In the genomic region with DNA sequence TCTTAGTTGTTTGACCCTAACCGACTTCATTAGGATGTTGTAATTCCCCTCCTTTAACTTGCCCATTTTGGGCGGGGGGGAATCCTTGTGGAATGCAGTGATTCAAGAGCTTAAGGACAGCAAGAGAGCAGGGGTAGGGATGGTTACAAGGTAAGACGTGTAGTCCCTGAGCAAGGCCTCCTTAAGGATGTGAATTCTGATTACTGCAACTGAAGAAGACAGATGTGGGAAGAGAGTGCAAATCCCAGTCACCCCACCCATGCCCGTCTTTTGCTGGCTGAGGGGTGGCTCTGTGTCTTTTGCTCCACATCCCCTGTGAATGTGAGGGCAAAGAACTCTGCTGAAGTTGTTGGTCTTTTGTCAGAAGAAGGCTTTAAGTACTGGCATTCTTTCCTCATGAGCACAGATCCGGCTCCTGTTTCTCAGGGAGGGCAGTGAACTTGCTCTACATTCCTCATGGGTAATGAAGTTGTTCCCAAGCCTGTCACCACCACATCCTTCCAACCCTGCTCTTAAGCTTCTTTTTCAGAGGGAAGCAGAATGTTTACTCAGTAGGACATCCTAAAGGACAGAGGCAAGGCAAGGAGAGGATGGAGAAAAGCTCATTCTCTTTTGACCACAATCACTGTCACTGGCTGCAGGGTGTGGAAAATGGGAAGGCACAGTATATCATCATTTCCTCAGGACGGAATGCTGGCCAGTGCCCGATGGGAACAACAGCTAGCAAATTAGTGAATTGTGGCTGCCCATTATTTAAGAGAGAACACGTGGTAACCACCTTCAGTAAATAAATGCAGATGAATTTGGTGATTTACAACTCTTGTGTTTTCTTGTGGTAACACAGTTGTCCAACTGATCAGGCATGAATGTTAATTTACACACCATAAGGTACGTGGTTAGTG, we compare ENCODE assay signal across 11 cellular contexts.
DNase-seq lines count a peak whose midpoint lies in the region; ATAC-seq, FAIRE-seq and TF ChIP-seq lines count a peak whose summit lies in the region.
"Had no signal": no experiment of that assay in that cellular context is flagged by ENCODE, and none has a peak within 500 bp of the region (broad histone marks: within the 10 kb centered on the region; RNA-seq: fewer than 3 reads in every experiment).

No MANE protein-coding gene starts in this region.

- no peak overlapping the region for H3K27ac ChIP-seq in liver (ENCODE audit: low read depth in 1 of 2, low read length in 2 of 2)
- H3K27ac ChIP-seq in HepG2 (ENCODE audit: extremely low read length, insufficient read depth, low read length), result no peak overlapping the region
- H3K27ac ChIP-seq in lower lobe of right lung, result peak overlapping the region; percentile 15
- no peak overlapping the region for H3K27ac ChIP-seq in dorsolateral prefrontal cortex

- no peaks in the 10 kb centered on the region for H3K9me3 ChIP-seq in liver (ENCODE audit: control insufficient read depth in 4 of 4, low read length in 3 of 4)
- H3K9me3 ChIP-seq in HepG2 (ENCODE audit: low read length), result no peaks in the 10 kb centered on the region
- no peaks in the 10 kb centered on the region for H3K9me3 ChIP-seq in lower lobe of right lung
- H3K9me3 ChIP-seq: BLaER1 treated with 17β-estradiol and CSF1 and Interleukin-3, amounts not matched to agents 10 nM and 100 nM had no signal

- no peaks in the 10 kb centered on the region for H3K9me3 Mint-ChIP-seq in endothelial cell (ENCODE audit: unreplicated experiment)

- H3K27me3 Mint-ChIP-seq in endothelial cell (ENCODE audit: unreplicated experiment), result no peaks in the 10 kb centered on the region

- no peak for FAIRE-seq in HepG2 (lab: Jason Lieb, UNC)

- H3K9ac ChIP-seq in liver (ENCODE audit: low read depth in 1 of 2, low read length in 2 of 2) (no peak overlapping the region), HepG2 (ENCODE audit: insufficient read depth, low read depth, low read length) (no peak overlapping the region)
- H3K9ac ChIP-seq: BLaER1 treated with 17β-estradiol and CSF1 and Interleukin-3, amounts not matched to agents 10 nM and 100 nM had no signal

- no peak overlapping the region for H2AFZ ChIP-seq in HepG2 (ENCODE audit: low read length)

- DNase-seq in HepG2 (ENCODE audit: low spot score), result no peak
- peak; percentile 15 for DNase-seq in endothelial cell (ENCODE audit: low spot score)
- DNase-seq in lower lobe of right lung, result no peak
- no peak for DNase-seq in dorsolateral prefrontal cortex
- no peak for DNase-seq in stimulated activated naive CD8-positive, alpha-beta T cell treated with anti-CD3 and anti-CD28 coated beads, Interleukin-15, Interleukin-2, amounts not matched to agents 100 U/mL and 50 U/mL, for 24 hours
- DNase-seq in activated effector memory CD4-positive, alpha-beta T cell treated with Interleukin-2 at 50 U/mL for 16 hours, result no peak
- DNase-seq in stimulated activated CD4-positive, alpha-beta T cell treated with anti-CD3 and anti-CD28 coated beads, Interleukin-12 subunit alpha, Interleukin-12 subunit beta, amount 100 ng/mL, for 4 hours, result no peak
- DNase-seq: NCI-H526; stimulated activated CD4-positive, alpha-beta T cell treated with anti-CD3 and anti-CD28 coated beads, Interleukin-4, amount 100 ng/mL, for 24 hours had no signal

- in situ Hi-C loops in HepG2 (cut with HindIII; ENCODE audit: extremely low pct_ligation_motif_present, low pct_unique_long_range_greater_than_20kb), result no loop called here

- TF ChIP-seq CTCF in liver (IDR thresholded peaks at IDR 0.05; ENCODE audit: low read depth, low read length, missing input control), result no peak
- TF ChIP-seq CTCF in HepG2 (CRISPR knock-in tag; IDR thresholded peaks at IDR 0.05), result no peak
- no peak for TF ChIP-seq CTCF in endothelial cell (IDR thresholded peaks at IDR 0.05; ENCODE audit: unreplicated experiment)
- TF ChIP-seq CTCF in lower lobe of right lung (IDR thresholded peaks at IDR 0.05), result no peak
- TF ChIP-seq CTCF in dorsolateral prefrontal cortex (IDR thresholded peaks at IDR 0.05 in 54 of 56, conservative IDR thresholded peaks at IDR 0.05 in 2 of 56; ENCODE audit: low read depth in 1 of 56, partially characterized antibody in 56 of 56), result no peak

- 82% methylated on average over 9 of the region's 9 CpGs for WGBS in liver
- 93% methylated on average over 9 of the region's 9 CpGs for WGBS in HepG2 (ENCODE audit: low lambda C conversion rate)

- no peaks in the 10 kb centered on the region for H4K20me1 ChIP-seq in HepG2 (ENCODE audit: insufficient read depth, low read length)

- BruUV-seq in HepG2 (replicated peaks; lab: Mats Ljungman, UMichigan), result no TSS peak

- H3K36me3 ChIP-seq in liver (ENCODE audit: control insufficient read depth in 4 of 4, insufficient read depth in 3 of 4, low read depth in 1 of 4, low read length in 3 of 4) (peaks cover 0 to 2% (median 0%) of the 10 kb centered on the region in 4 donors), HepG2 (replicated peaks in 1 of 2; ENCODE audit: control insufficient read depth in 1 of 2, insufficient read depth in 2 of 2, low read length in 2 of 2) (no peaks in the 10 kb centered on the region), lower lobe of right lung (no peaks in the 10 kb centered on the region)

- H3K27me3 ChIP-seq in liver (ENCODE audit: control insufficient read depth in 4 of 4, insufficient read depth in 4 of 4, low read length in 3 of 4) (no peaks in the 10 kb centered on the region), HepG2 (ENCODE audit: control insufficient read depth in 1 of 2, insufficient read depth in 2 of 2, low read length in 2 of 2) (no peaks in the 10 kb centered on the region), lower lobe of right lung (ENCODE audit: low read depth) (no peaks in the 10 kb centered on the region), dorsolateral prefrontal cortex (no peaks in the 10 kb centered on the region)
- H3K27me3 ChIP-seq: BLaER1 treated with 17β-estradiol and CSF1 and Interleukin-3, amounts not matched to agents 10 nM and 100 nM had no signal

- H3K4me1 Mint-ChIP-seq in endothelial cell (ENCODE audit: unreplicated experiment), result peaks cover 47% of the 10 kb centered on the region

- peaks cover 4% of the 10 kb centered on the region for H3K36me3 Mint-ChIP-seq in endothelial cell (ENCODE audit: low read depth, unreplicated experiment)

- no peak overlapping the region for H3K4me3 ChIP-seq in liver (ENCODE audit: low read depth in 1 of 3, low read length in 3 of 3)
- H3K4me3 ChIP-seq in HepG2 (replicated peaks in 1 of 3; ENCODE audit: insufficient read depth in 1 of 3, low read depth in 2 of 3, low read length in 3 of 3), result no peak overlapping the region
- H3K4me3 ChIP-seq in lower lobe of right lung, result no peak overlapping the region
- H3K4me3 ChIP-seq in dorsolateral prefrontal cortex, result no peak overlapping the region
- H3K4me3 ChIP-seq: BLaER1 treated with 17β-estradiol and CSF1 and Interleukin-3, amounts not matched to agents 10 nM and 100 nM had no signal

- TF ChIP-seq EP300 in HepG2 (IDR thresholded peaks at IDR 0.05; ENCODE audit: low read depth in 2 of 2, low read length in 2 of 2), result no peak
- no peak for TF ChIP-seq EP300 in HepG2 (CRISPR knock-in tag; IDR thresholded peaks at IDR 0.05; ENCODE audit: borderline replicate concordance)

- no peaks in the 10 kb centered on the region for H3K79me2 ChIP-seq in HepG2 (ENCODE audit: insufficient read depth, low read length)

- no peak for TF ChIP-seq POLR2A in HepG2 (IDR thresholded peaks at IDR 0.05; ENCODE audit: insufficient read depth in 1 of 2, low read depth in 2 of 2, low read length in 2 of 2)

- TF ChIP-seq RAD21 in liver (IDR thresholded peaks at IDR 0.05) (no peak), HepG2 (CRISPR knock-in tag; IDR thresholded peaks at IDR 0.05) (no peak)

- no peak overlapping the region for H3K4me2 ChIP-seq in HepG2 (ENCODE audit: low read depth, low read length)

- peak overlapping the region; percentile 94 for H3K27ac Mint-ChIP-seq in endothelial cell (ENCODE audit: unreplicated experiment)

- H3K4me1 ChIP-seq in liver (ENCODE audit: control insufficient read depth in 4 of 4, insufficient read depth in 4 of 4, low read length in 3 of 4) (peaks cover 5 to 16% (median 11%) of the 10 kb centered on the region in 4 donors), HepG2 (ENCODE audit: insufficient read depth, low read length) (peaks cover 13% of the 10 kb centered on the region), lower lobe of right lung (peaks cover 18% of the 10 kb centered on the region)

- CTCF ChIA-PET in HepG2 (lab: Yijun Ruan, JAX; ENCODE audit: low intra/inter-chr PET ratio, low total read pairs), result no interaction called here

- intact Hi-C loops in HepG2 (cut with micrococcal nuclease; ENCODE audit: unreplicated experiment), result no loop called here
- intact Hi-C loops in lower lobe of right lung (cut with DNase I), result no loop called here
- intact Hi-C loops in dorsolateral prefrontal cortex (cut with DNase I), result no loop called here

- peak overlapping the region; percentile 73 for H3K4me3 Mint-ChIP-seq in endothelial cell (ENCODE audit: unreplicated experiment)

- POLR2A ChIA-PET in HepG2 (lab: Yijun Ruan, JAX), result no interaction called here

- ATAC-seq in HepG2, result no peak
- ATAC-seq in lower lobe of right lung, result peak; percentile 71 to 76
- no peak for ATAC-seq in stimulated activated naive CD8-positive, alpha-beta T cell treated with anti-CD3 and anti-CD28 coated beads, Interleukin-15, Interleukin-2, amounts not matched to agents 100 U/mL and 50 U/mL, for 24 hours

TF ChIP-seq in liver, 16 proteins besides CTCF, POLR2A, EP300 and RAD21 (continues in another document):
- peak; percentile 29 to 75 for TF ChIP-seq RXRA (IDR thresholded peaks at IDR 0.05)

TF ChIP-seq in HepG2, 621 proteins besides CTCF, POLR2A, EP300 and RAD21 (continues in another document):
- TF ChIP-seq DR1 (CRISPR knock-in tag; IDR thresholded peaks at IDR 0.05) (no peak), SRY (CRISPR knock-in tag; IDR thresholded peaks at IDR 0.05) (no peak), ZNF430 (CRISPR knock-in tag; IDR thresholded peaks at IDR 0.05) (no peak)
- TF ChIP-seq, protein P1, sequence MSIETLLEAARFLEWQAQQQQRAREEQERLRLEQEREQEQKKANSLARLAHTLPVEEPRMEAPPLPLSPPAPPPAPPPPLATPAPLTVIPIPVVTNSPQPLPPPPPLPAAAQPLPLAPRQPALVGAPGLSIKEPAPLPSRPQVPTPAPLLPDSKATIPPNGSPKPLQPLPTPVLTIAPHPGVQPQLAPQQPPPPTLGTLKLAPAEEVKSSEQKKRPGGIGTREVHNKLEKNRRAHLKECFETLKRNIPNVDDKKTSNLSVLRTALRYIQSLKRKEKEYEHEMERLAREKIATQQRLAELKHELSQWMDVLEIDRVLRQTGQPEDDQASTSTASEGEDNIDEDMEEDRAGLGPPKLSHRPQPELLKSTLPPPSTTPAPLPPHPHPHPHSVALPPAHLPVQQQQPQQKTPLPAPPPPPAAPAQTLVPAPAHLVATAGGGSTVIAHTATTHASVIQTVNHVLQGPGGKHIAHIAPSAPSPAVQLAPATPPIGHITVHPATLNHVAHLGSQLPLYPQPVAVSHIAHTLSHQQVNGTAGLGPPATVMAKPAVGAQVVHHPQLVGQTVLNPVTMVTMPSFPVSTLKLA (IDR thresholded peaks at IDR 0.05), result no peak

Comparison
In these comparisons a context has a peak if more than half of its experiments do, and no peak if none do; other contexts are left out.
1. ATAC-seq: peak in lower lobe of right lung (2 of 2); none in HepG2 (single experiment) and stimulated activated naive CD8-positive, alpha-beta T cell treated with anti-CD3 and anti-CD28 coated beads, Interleukin-15, Interleukin-2, amounts not matched to agents 100 U/mL and 50 U/mL, for 24 hours (single experiment).